ENCODE assay signal across 8 cellular contexts in genomic region chr19:17861542-17862402, GRCh38. TPM values are rescaled to one million over a fixed set of nuclear protein-coding genes. Genes with fewer than 3 reads are reported as not detected.
A peak's percentile ranks its signal among the peaks of the same experiment; 100 is the strongest.
DNase-seq lines count a peak whose midpoint lies in the region; ATAC-seq and TF ChIP-seq lines count a peak whose summit lies in the region.

No MANE protein-coding gene starts in this region.

- WGBS in heart left ventricle, 4 donors, result 81 to 85% (median 83%) methylated on average over 10 to 23 of the region's 23 CpGs

- H3K4me3 Mint-ChIP-seq in type B pancreatic cell, result peak overlapping the region; percentile 99

- H3K27ac ChIP-seq in iPS-18a (ENCODE audit: low read length) (no peak overlapping the region), heart left ventricle (no peak overlapping the region)

- H3K36me3 ChIP-seq in iPS-18a (ENCODE audit: control insufficient read depth, low read depth, low read length) (peaks cover 52% of the 10 kb centered on the region), heart left ventricle (peaks cover 0 to 54% (median 46%) of the 10 kb centered on the region in 9 donors)

- H3K4me1 ChIP-seq in iPS-18a (ENCODE audit: control insufficient read depth, low read depth, low read length) (peaks cover 8% of the 10 kb centered on the region), heart left ventricle (peaks cover 5 to 40% (median 17%) of the 10 kb centered on the region in 12 donors)

- peak overlapping the region; percentile 100 for H3K4me3 ChIP-seq in iPS-18a (ENCODE audit: low read length)
- peak overlapping the region in 6 of 12 donors; percentile 87 to 100 (median 92) for H3K4me3 ChIP-seq in heart left ventricle

- no peaks in the 10 kb centered on the region for H3K9me3 Mint-ChIP-seq in type B pancreatic cell

- ATAC-seq in heart left ventricle, result no peak

- H3K27me3 ChIP-seq in iPS-18a (ENCODE audit: control insufficient read depth, insufficient read depth, low read length), result no peaks in the 10 kb centered on the region
- no peaks in the 10 kb centered on the region for H3K27me3 ChIP-seq in heart left ventricle

- no peaks in the 10 kb centered on the region for H3K9me3 ChIP-seq in iPS-18a (ENCODE audit: control insufficient read depth, low read depth, low read length)
- no peaks in the 10 kb centered on the region for H3K9me3 ChIP-seq in heart left ventricle

- H3K4me1 Mint-ChIP-seq in type B pancreatic cell (ENCODE audit: unreplicated experiment), result peaks cover 16% of the 10 kb centered on the region

- TF ChIP-seq CTCF in type B pancreatic cell (conservative IDR thresholded peaks at IDR 0.05), result no peak
- no peak for TF ChIP-seq CTCF in heart left ventricle (IDR thresholded peaks at IDR 0.05)

- H3K27ac Mint-ChIP-seq in type B pancreatic cell, result peak overlapping the region; percentile 94

- H3K36me3 Mint-ChIP-seq in type B pancreatic cell, result peaks cover 21% of the 10 kb centered on the region

- intact Hi-C loops in heart left ventricle (cut with DNase I), result loop anchor here in 4 of 10 donors (5.0 kb wide), 3 partner anchors 66 to 136 kb away; partner anchors contain the start of gene CCDC124 (in 1 of the 4)

- no peaks in the 10 kb centered on the region for H3K27me3 Mint-ChIP-seq in type B pancreatic cell

- DNase-seq in stimulated activated CD4-positive, alpha-beta T cell treated with anti-CD3 and anti-CD28 coated beads, Interleukin-1b, Interleukin-23, amount 100 ng/mL, for 48 hours, result peak; percentile 11
- DNase-seq in stimulated activated CD4-positive, alpha-beta T cell treated with anti-CD3 and anti-CD28 coated beads, Interleukin-4, amount 100 ng/mL, for 24 hours, result no peak
- peak; percentile 66 for DNase-seq in activated CD8-positive, alpha-beta memory T cell treated with anti-CD3 and anti-CD28 coated beads, Interleukin-2, amount 50 U/mL, for 48 hours
- no peak for DNase-seq in type B pancreatic cell (ENCODE audit: extremely low spot score, unreplicated experiment)
- DNase-seq in RKO (ENCODE audit: low spot score), result no peak
- DNase-seq in inferior parietal cortex (ENCODE audit: extremely low spot score), result no peak
- no peak for DNase-seq in heart left ventricle

- TF ChIP-seq POLR2A in heart left ventricle (IDR thresholded peaks at IDR 0.05), result no peak

- peak overlapping the region; percentile 100 for H3K9ac ChIP-seq in iPS-18a (ENCODE audit: low read length)

RNA-seq across cellular contexts. Expression of gene RPL18A, which starts 2.1 kb away (rescaled TPM):
- total RNA-seq in type B pancreatic cell (ENCODE audit: low replicate concordance), result 2,506 and 2,537 TPM in 2 replicates
- total RNA-seq in heart left ventricle, result 1,000 to 10,000 TPM in 2 of 9 donors, 100 to 1,000 TPM in 7; 566 to 1,124 (median 752) TPM
- 1,000 to 10,000 TPM in 1 of 2 donors, 100 to 1,000 TPM in 1; 787 to 2,031 TPM for polyA plus RNA-seq in heart left ventricle

RNA-seq across cellular contexts. Expression of gene SLC5A5, which starts 10.0 kb away (rescaled TPM):
- total RNA-seq in type B pancreatic cell (ENCODE audit: low replicate concordance) (0.75 and 2.3 TPM in 2 replicates), heart left ventricle (not detected)
- polyA plus RNA-seq in heart left ventricle, result not detected

RNA-seq across cellular contexts. Expression of gene JAK3, which starts 14.0 kb away (rescaled TPM):
- total RNA-seq in type B pancreatic cell (ENCODE audit: low replicate concordance) (1.4 and 4.3 TPM in 2 replicates), heart left ventricle (10 to 100 TPM in 1 of 9 donors, 1 to 10 TPM in 7, under 1 TPM in 1; 0.77 to 29.2 (median 1.8) TPM)
- polyA plus RNA-seq in heart left ventricle, result 1 to 10 TPM in 1 of 2 donors, under 1 TPM in 1; 0.99 to 1.1 TPM

RNA-seq across cellular contexts. Expression of gene INSL3, which starts 40.5 kb away (rescaled TPM):
- total RNA-seq in type B pancreatic cell (ENCODE audit: low replicate concordance), result not detected in 2 replicates
- under 1 TPM in 1 of 9 donors, not detected in 8; 0.56 TPM for total RNA-seq in heart left ventricle
- polyA plus RNA-seq in heart left ventricle, result not detected

Comparison
In these comparisons a context has a peak if more than half of its experiments do, and no peak if none do; other contexts are left out.
1. DNase-seq: peak in stimulated activated CD4-positive, alpha-beta T cell treated with anti-CD3 and anti-CD28 coated beads, Interleukin-1b, Interleukin-23, amount 100 ng/mL, for 48 hours (single experiment) and activated CD8-positive, alpha-beta memory T cell treated with anti-CD3 and anti-CD28 coated beads, Interleukin-2, amount 50 U/mL, for 48 hours (single experiment); none in stimulated activated CD4-positive, alpha-beta T cell treated with anti-CD3 and anti-CD28 coated beads, Interleukin-4, amount 100 ng/mL, for 24 hours (single experiment), type B pancreatic cell (single experiment), RKO (single experiment), inferior parietal cortex (single experiment) and heart left ventricle (0 of 5).